Comparison of ENCODE assay signal across 9 cellular contexts in the genomic region with DNA sequence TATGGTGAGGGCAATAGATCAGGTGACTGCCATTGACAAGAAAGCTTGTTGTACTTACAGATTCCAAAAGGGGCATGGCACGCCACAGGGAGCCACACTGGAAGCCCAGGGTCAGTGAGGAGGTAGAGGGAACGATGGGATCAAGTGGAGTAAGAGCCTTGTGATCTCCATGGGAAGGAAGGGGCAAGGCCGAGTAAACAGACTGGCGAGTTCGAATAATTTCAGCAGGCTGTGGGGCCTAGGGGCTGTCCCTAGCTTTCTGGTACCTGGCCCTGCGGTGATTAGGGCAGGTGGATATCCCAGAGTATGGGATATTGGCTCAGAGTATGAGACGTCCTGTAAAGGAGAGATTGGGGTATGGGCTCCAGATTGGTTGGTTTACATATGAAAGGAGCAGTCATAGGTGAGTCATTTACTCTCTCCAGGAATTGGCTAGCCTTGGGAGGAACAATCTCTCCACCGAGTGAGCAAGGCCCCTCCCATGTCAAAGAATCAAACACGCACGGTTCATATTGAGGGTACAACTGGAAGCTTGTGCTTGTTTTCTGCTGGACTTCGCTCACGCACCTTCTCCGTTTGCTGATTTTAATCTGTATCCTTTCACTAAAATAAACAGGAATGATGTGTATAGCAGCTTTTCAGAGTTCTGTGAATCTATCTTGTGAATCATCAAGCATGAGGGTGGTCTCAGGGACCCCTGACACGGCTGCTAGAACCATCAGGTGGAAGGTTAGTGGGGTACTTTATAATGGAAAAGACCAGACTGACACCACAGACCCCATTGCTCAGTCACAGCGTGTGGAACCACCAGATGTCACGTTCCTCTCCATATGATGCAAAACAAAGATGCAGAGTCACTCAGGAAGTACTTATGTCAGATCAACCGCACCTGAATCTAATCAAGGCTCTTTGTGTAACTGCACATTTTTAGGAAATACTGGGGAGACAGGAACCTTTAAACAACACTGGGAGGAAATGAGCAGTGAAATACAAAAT. TPM values are rescaled to one million over a fixed set of nuclear protein-coding genes. Genes with fewer than 3 reads are reported as not detected.
DNase-seq lines count a peak whose midpoint lies in the region; ATAC-seq and TF ChIP-seq lines count a peak whose summit lies in the region.
"Had no signal": no experiment of that assay in that cellular context is flagged by ENCODE, and none has a peak within 500 bp of the region (broad histone marks: within the 10 kb centered on the region; RNA-seq: fewer than 3 reads in every experiment).

No MANE protein-coding gene starts in this region.

- DNase-seq in CD8-positive, alpha-beta memory T cell: no peak
- DNase-seq in HT1080 (ENCODE audit: low read depth) (peak; percentile 78), activated gamma-delta T cell treated with Interleukin-2 at 50 U/mL for 16 hours (no peak), posterior vena cava (ENCODE audit: low spot score) (no peak)
- no peak for DNase-seq in T-helper 2 cell treated with Interferon-gamma antibody and Interleukin-4, amounts not matched to agents 5 μg/mL and 100 μg/mL, for 36 hours (ENCODE audit: low spot score)
- DNase-seq: natural killer cell had no signal

- H3K36me3 ChIP-seq in CD8-positive, alpha-beta memory T cell (ENCODE audit: insufficient read depth, low read length): no peaks in the 10 kb centered on the region
- H3K36me3 ChIP-seq in gastroesophageal sphincter: peaks cover 0 to 38% of the 10 kb centered on the region in 2 donors

- POLR2A ChIA-PET in CD8-positive, alpha-beta memory T cell (lab: Charles Lee): no interaction called here

- H3K27me3 Mint-ChIP-seq in CD8-positive, alpha-beta memory T cell: no peaks in the 10 kb centered on the region
- H3K27me3 Mint-ChIP-seq in T-helper 2 cell treated with Interferon-gamma antibody and Interleukin-4, amounts not matched to agents 5 μg/mL and 100 μg/mL, for 36 hours (ENCODE audit: low read depth): no peaks in the 10 kb centered on the region

- no peaks in the 10 kb centered on the region for H3K4me1 ChIP-seq in CD8-positive, alpha-beta memory T cell (ENCODE audit: insufficient read depth, low read length)
- H3K4me1 ChIP-seq in gastroesophageal sphincter: peaks cover 0 to 34% (median 3%) of the 10 kb centered on the region in 3 donors

- H3K36me3 Mint-ChIP-seq in CD8-positive, alpha-beta memory T cell: peaks cover 11 to 52% (median 19%) of the 10 kb centered on the region in 3 donors
- peaks cover 18% of the 10 kb centered on the region for H3K36me3 Mint-ChIP-seq in T-helper 2 cell treated with Interferon-gamma antibody and Interleukin-4, amounts not matched to agents 5 μg/mL and 100 μg/mL, for 36 hours (ENCODE audit: low read depth)
- H3K36me3 Mint-ChIP-seq: natural killer cell had no signal

- H3K27ac ChIP-seq in CD8-positive, alpha-beta memory T cell (ENCODE audit: low read depth, low read length): peak overlapping the region; percentile 33
- peak overlapping the region in 2 of 4 donors; percentile 14 to 21 for H3K27ac ChIP-seq in gastroesophageal sphincter

- H3K27ac Mint-ChIP-seq in CD8-positive, alpha-beta memory T cell: peak overlapping the region in 7 of 8 donors; percentile 20 to 88 (median 45)
- peak overlapping the region; percentile 45 for H3K27ac Mint-ChIP-seq in T-helper 2 cell treated with Interferon-gamma antibody and Interleukin-4, amounts not matched to agents 5 μg/mL and 100 μg/mL, for 36 hours

- CTCF ChIA-PET in CD8-positive, alpha-beta memory T cell (lab: Charles Lee): interaction anchor here (0.8 kb wide), 1 partner anchor 13 kb away, joined by 3 read pairs; no protein-coding TSS in a partner anchor

- no peaks in the 10 kb centered on the region for H3K9me3 Mint-ChIP-seq in CD8-positive, alpha-beta memory T cell
- H3K9me3 Mint-ChIP-seq in T-helper 2 cell treated with Interferon-gamma antibody and Interleukin-4, amounts not matched to agents 5 μg/mL and 100 μg/mL, for 36 hours: peaks cover 6% of the 10 kb centered on the region

- WGBS in gastroesophageal sphincter (ENCODE audit: low coverage in 1 of 2), 2 donors: 67 to 78% methylated on average over 16 to 17 of the region's 17 CpGs

- TF ChIP-seq POLR2A in gastroesophageal sphincter (IDR thresholded peaks at IDR 0.05): no peak

- intact Hi-C loops in posterior vena cava (cut with DNase I): no loop called here

- H3K27me3 ChIP-seq in CD8-positive, alpha-beta memory T cell (ENCODE audit: insufficient read depth, low read length, poor library complexity, severe bottlenecking): no peaks in the 10 kb centered on the region
- no peaks in the 10 kb centered on the region for H3K27me3 ChIP-seq in gastroesophageal sphincter

- H3K4me3 Mint-ChIP-seq in CD8-positive, alpha-beta memory T cell: no peak overlapping the region
- no peak overlapping the region for H3K4me3 Mint-ChIP-seq in T-helper 2 cell treated with Interferon-gamma antibody and Interleukin-4, amounts not matched to agents 5 μg/mL and 100 μg/mL, for 36 hours
- H3K4me3 Mint-ChIP-seq: natural killer cell had no signal

- H3K9me3 ChIP-seq in CD8-positive, alpha-beta memory T cell (ENCODE audit: low read length): no peaks in the 10 kb centered on the region
- no peaks in the 10 kb centered on the region for H3K9me3 ChIP-seq in gastroesophageal sphincter

- peak; percentile 33 for ATAC-seq in gastroesophageal sphincter
- no peak for ATAC-seq in GM18868 (IDR thresholded peaks at IDR 0.05; ENCODE audit: unreplicated experiment)
- no peak for ATAC-seq in HG03439 (IDR thresholded peaks at IDR 0.05; ENCODE audit: unreplicated experiment)

- TF ChIP-seq EP300 in gastroesophageal sphincter (IDR thresholded peaks at IDR 0.05): no peak

- no peak overlapping the region for H3K4me3 ChIP-seq in CD8-positive, alpha-beta memory T cell (ENCODE audit: low read length)
- no peak overlapping the region for H3K4me3 ChIP-seq in gastroesophageal sphincter

- H3K4me1 Mint-ChIP-seq in CD8-positive, alpha-beta memory T cell: peaks cover 7 to 15% (median 8%) of the 10 kb centered on the region in 3 donors
- peaks cover 9% of the 10 kb centered on the region for H3K4me1 Mint-ChIP-seq in T-helper 2 cell treated with Interferon-gamma antibody and Interleukin-4, amounts not matched to agents 5 μg/mL and 100 μg/mL, for 36 hours (ENCODE audit: low read depth)

- no peak for TF ChIP-seq CTCF in gastroesophageal sphincter (IDR thresholded peaks at IDR 0.05)

RNA-seq across cellular contexts. Expression of a gene that starts 27.9 kb away (rescaled TPM):
- total RNA-seq in CD8-positive, alpha-beta memory T cell: 10 to 100 TPM; 61.7 to 66.2 TPM
- 331 TPM for polyA plus RNA-seq in CD8-positive, alpha-beta memory T cell
- 59.0 and 131 TPM in 2 replicates for total RNA-seq in HT1080 (2014; rRNA removed; shearing (Covaris generic))
- 144 and 186 TPM in 2 replicates for polyA plus RNA-seq in HT1080 (2015; cell fraction: cytosol; rRNA removed)
- polyA plus RNA-seq in HT1080 (2015; cell fraction: nucleus; rRNA removed): 71.4 and 76.0 TPM in 2 replicates
- total RNA-seq in gastroesophageal sphincter: 100 to 1,000 TPM in 1 of 4 donors, 10 to 100 TPM in 3; 87.4 to 118 (median 92.0) TPM
- total RNA-seq in posterior vena cava: 10 to 100 TPM; 94.3 to 96.0 TPM

RNA-seq across cellular contexts. Expression of a gene that starts 29.0 kb away (rescaled TPM):
- total RNA-seq in CD8-positive, alpha-beta memory T cell: 10 to 100 TPM; 57.9 to 59.8 TPM
- polyA plus RNA-seq in CD8-positive, alpha-beta memory T cell: 70.5 TPM
- 64.8 and 68.0 TPM in 2 replicates for total RNA-seq in HT1080 (2014; rRNA removed; shearing (Covaris generic))
- polyA plus RNA-seq in HT1080 (2015; cell fraction: cytosol; rRNA removed): 53.9 and 56.5 TPM in 2 replicates
- polyA plus RNA-seq in HT1080 (2015; cell fraction: nucleus; rRNA removed): 71.9 and 83.6 TPM in 2 replicates
- total RNA-seq in gastroesophageal sphincter: 10 to 100 TPM; 27.2 to 38.7 (median 32.4) TPM
- 10 to 100 TPM; 26.0 to 29.1 TPM for total RNA-seq in posterior vena cava

RNA-seq across cellular contexts. Expression of a gene that starts 38.1 kb away (rescaled TPM):
- total RNA-seq in CD8-positive, alpha-beta memory T cell: 1 to 10 TPM; 5.3 to 5.4 TPM
- polyA plus RNA-seq in CD8-positive, alpha-beta memory T cell: 3.4 TPM
- total RNA-seq in HT1080 (2014; rRNA removed; shearing (Covaris generic)): 9.3 and 10.7 TPM in 2 replicates
- polyA plus RNA-seq in HT1080 (2015; cell fraction: cytosol; rRNA removed): 12.4 and 17.4 TPM in 2 replicates
- 19.5 and 23.8 TPM in 2 replicates for polyA plus RNA-seq in HT1080 (2015; cell fraction: nucleus; rRNA removed)
- total RNA-seq in gastroesophageal sphincter (10 to 100 TPM in 1 of 4 donors, 1 to 10 TPM in 3; 7.2 to 12.0 (median 9.3) TPM), posterior vena cava (1 to 10 TPM; 6.8 to 9.4 TPM)

RNA-seq across cellular contexts. Expression of a gene that starts 53.3 kb away (rescaled TPM):
- 100 to 1,000 TPM; 291 to 307 TPM for total RNA-seq in CD8-positive, alpha-beta memory T cell
- polyA plus RNA-seq in CD8-positive, alpha-beta memory T cell: 258 TPM
- 351 and 352 TPM in 2 replicates for total RNA-seq in HT1080 (2014; rRNA removed; shearing (Covaris generic))
- 273 and 281 TPM in 2 replicates for polyA plus RNA-seq in HT1080 (2015; cell fraction: cytosol; rRNA removed)
- polyA plus RNA-seq in HT1080 (2015; cell fraction: nucleus; rRNA removed): 261 and 272 TPM in 2 replicates
- total RNA-seq in gastroesophageal sphincter: 100 to 1,000 TPM; 118 to 130 (median 121) TPM
- total RNA-seq in posterior vena cava: 10 to 100 TPM; 67.6 to 75.0 TPM

RNA-seq across cellular contexts. Expression of a gene that starts 53.5 kb away (rescaled TPM):
- total RNA-seq in CD8-positive, alpha-beta memory T cell: 10 to 100 TPM; 90.6 to 91.0 TPM
- polyA plus RNA-seq in CD8-positive, alpha-beta memory T cell: 209 TPM
- 38.6 and 46.8 TPM in 2 replicates for total RNA-seq in HT1080 (2014; rRNA removed; shearing (Covaris generic))
- polyA plus RNA-seq in HT1080 (2015; cell fraction: cytosol; rRNA removed): 61.6 and 67.9 TPM in 2 replicates
- polyA plus RNA-seq in HT1080 (2015; cell fraction: nucleus; rRNA removed): 64.0 and 64.2 TPM in 2 replicates
- total RNA-seq in gastroesophageal sphincter (10 to 100 TPM; 64.3 to 82.2 (median 71.4) TPM), posterior vena cava (10 to 100 TPM; 48.4 to 49.7 TPM)
